In the genomic region with DNA sequence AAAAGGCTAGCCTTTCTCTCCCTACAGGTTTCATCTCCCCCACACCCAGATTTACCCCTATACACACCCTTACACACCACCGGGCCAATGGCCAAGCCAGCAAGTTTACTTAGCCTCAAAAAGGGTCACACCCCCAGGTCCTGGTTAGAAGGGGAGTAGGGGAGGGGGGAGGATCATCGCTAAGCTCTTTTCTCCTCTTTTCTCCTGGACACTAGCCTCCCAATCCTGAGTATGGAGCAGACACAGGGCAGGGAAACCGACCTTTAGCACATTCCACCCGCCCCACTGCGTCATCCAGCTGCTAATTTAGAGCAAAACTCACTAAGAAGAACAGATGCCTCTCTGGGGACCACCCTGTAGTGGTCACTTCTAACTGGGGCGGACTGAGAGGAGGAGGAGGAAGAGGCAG, we compare ENCODE assay signal across 1 cellular context.
TF ChIP-seq lines count a peak whose summit lies in the region.

No MANE protein-coding gene starts in this region.

TF ChIP-seq in A549, 52 proteins besides CTCF, POLR2A, EP300 and RAD21:
- TF ChIP-seq NPAS2 (CRISPR knock-in tag; IDR thresholded peaks at IDR 0.05; ENCODE audit: borderline replicate concordance) (no peak), CBX2 (IDR thresholded peaks at IDR 0.05; ENCODE audit: borderline replicate concordance, low read depth) (no peak), KDM1A (IDR thresholded peaks at IDR 0.05; ENCODE audit: low read depth) (no peak), TFCP2L1 (CRISPR knock-in tag; IDR thresholded peaks at IDR 0.05) (no peak), SMC3 (IDR thresholded peaks at IDR 0.05) (no peak), ZFP36 (IDR thresholded peaks at IDR 0.05; ENCODE audit: borderline replicate concordance, partially characterized antibody) (no peak), HOXA7 (CRISPR knock-in tag; IDR thresholded peaks at IDR 0.05) (no peak), USF2 (IDR thresholded peaks at IDR 0.05) (no peak)
- TF ChIP-seq, protein P1, sequence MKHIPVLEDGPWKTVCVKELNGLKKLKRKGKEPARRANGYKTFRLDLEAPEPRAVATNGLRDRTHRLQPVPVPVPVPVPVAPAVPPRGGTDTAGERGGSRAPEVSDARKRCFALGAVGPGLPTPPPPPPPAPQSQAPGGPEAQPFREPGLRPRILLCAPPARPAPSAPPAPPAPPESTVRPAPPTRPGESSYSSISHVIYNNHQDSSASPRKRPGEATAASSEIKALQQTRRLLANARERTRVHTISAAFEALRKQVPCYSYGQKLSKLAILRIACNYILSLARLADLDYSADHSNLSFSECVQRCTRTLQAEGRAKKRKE (CRISPR knock-in tag; IDR thresholded peaks at IDR 0.05; ENCODE audit: low read depth): no peak
